In the genomic region with DNA sequence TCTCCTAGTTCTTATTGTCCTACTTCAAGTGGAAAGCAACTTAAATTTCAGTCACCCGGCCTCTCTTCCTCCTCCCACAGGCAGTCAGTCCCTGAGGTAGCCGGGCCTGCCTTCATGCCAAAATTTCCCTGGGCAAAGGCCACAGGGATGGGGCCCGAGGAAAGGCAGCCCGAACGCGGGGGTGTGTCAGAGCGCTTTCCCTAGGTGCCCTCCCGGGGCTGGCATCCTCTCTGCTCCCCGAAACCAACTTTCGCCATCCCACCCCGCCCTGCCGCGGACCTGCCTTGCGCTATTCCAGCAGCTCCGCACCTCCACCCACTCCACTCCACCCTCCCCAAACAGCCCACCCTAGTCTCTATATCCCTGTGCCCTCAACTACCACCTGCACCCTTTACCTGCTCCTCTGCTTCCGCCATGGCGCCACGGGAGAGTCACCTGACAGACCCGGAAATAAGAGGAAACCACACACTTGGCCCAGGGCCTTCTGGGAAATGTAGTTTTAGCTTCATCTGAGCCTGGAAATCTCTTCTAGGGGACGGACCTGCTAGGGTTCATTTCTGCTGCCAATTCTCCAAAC, we compare ENCODE assay signal across 8 cellular contexts. TPM values are rescaled to one million over a fixed set of nuclear protein-coding genes. Genes with fewer than 3 reads are reported as not detected.
DNase-seq lines count a peak whose midpoint lies in the region; ATAC-seq and TF ChIP-seq lines count a peak whose summit lies in the region.

A gene (minus strand): TSS at position 433 of the 577 bp plus-strand sequence. CDS start 17 bp downstream, at position 416.

- H3K4me3 ChIP-seq in Peyer's patch, result peak within 1 kb of the TSS; percentile 67 to 98 (median 86)
- H3K4me3 ChIP-seq in fibroblast of lung (replicated peaks in 1 of 4; ENCODE audit: control extremely low read depth in 1 of 4, insufficient read depth in 1 of 4, low read depth in 3 of 4, low read length in 4 of 4), result peak within 1 kb of the TSS; percentile 63 to 98 (median 86)

- DNase-seq in DMS53 (lab: John Stamatoyannopoulos, UW) (peak; percentile 91), HuH-7.5 (ENCODE audit: low spot score) (peak; percentile 74), Peyer's patch (peak; percentile 81 to 94 (median 85)), activated T-helper 1 cell treated with Interleukin-2 at 50 U/mL for 16 hours (ENCODE audit: low read depth) (peak; percentile 63), fibroblast of lung (ENCODE audit: low read depth in 2 of 2) (peak; percentile 69 to 72)
- peak; percentile 57 to 91 (median 80) for DNase-seq in naive thymus-derived CD8-positive, alpha-beta T cell
- peak; percentile 64 for DNase-seq in stimulated activated naive B cell treated with anti-CD40 and anti-IgM and Interleukin-4, amounts not matched to agents 10 μg/mL and 1 μg/mL and 100 μg/mL, for 72 hours

- POLR2A ChIA-PET in naive thymus-derived CD8-positive, alpha-beta T cell (lab: Charles Lee), result interaction anchor here (0.7 kb wide), 1 partner anchor 1794 kb away, joined by 3 read pairs; no protein-coding TSS in a partner anchor

- H2AFZ ChIP-seq in fibroblast of lung (ENCODE audit: low read length), result peak within 1 kb of the TSS; percentile 89

- H3K27ac Mint-ChIP-seq in naive thymus-derived CD8-positive, alpha-beta T cell, result peak within 1 kb of the TSS; percentile 87 to 98 (median 94)
- H3K27ac Mint-ChIP-seq in stimulated activated naive B cell treated with anti-CD40 and anti-IgM and Interleukin-4, amounts not matched to agents 10 μg/mL and 1 μg/mL and 100 μg/mL, for 72 hours, result peak within 1 kb of the TSS; percentile 95

- no peaks in the 10 kb centered on the region for H3K9me3 ChIP-seq in Peyer's patch
- no peaks in the 10 kb centered on the region for H3K9me3 ChIP-seq in fibroblast of lung (ENCODE audit: control insufficient read depth, insufficient read depth, low read depth, low read length)

- H3K4me2 ChIP-seq in fibroblast of lung (ENCODE audit: extremely low read depth, insufficient read depth, low read length), result peak within 1 kb of the TSS; percentile 71

- H3K4me1 Mint-ChIP-seq in naive thymus-derived CD8-positive, alpha-beta T cell, result peaks cover 16 to 45% (median 37%) of the 10 kb centered on the region in 4 donors
- peaks cover 17 to 45% of the 10 kb centered on the region in 2 donors for H3K4me1 Mint-ChIP-seq in stimulated activated naive B cell treated with anti-CD40 and anti-IgM and Interleukin-4, amounts not matched to agents 10 μg/mL and 1 μg/mL and 100 μg/mL, for 72 hours

- H3K4me3 Mint-ChIP-seq in naive thymus-derived CD8-positive, alpha-beta T cell, result peak within 1 kb of the TSS; percentile 94 to 100 (median 96)
- H3K4me3 Mint-ChIP-seq in stimulated activated naive B cell treated with anti-CD40 and anti-IgM and Interleukin-4, amounts not matched to agents 10 μg/mL and 1 μg/mL and 100 μg/mL, for 72 hours, result peak within 1 kb of the TSS; percentile 96 to 98

- peaks cover 0 to 14% (median 0%) of the 10 kb centered on the region in 4 donors for H3K4me1 ChIP-seq in Peyer's patch
- H3K4me1 ChIP-seq in fibroblast of lung (ENCODE audit: control insufficient read depth, extremely low read depth, insufficient read depth, low read length), result no peaks in the 10 kb centered on the region

- peak in 1 of 2 donors; percentile 43 for TF ChIP-seq POLR2A in Peyer's patch (IDR thresholded peaks at IDR 0.05)

- no peaks in the 10 kb centered on the region for H3K36me3 ChIP-seq in Peyer's patch
- H3K36me3 ChIP-seq in fibroblast of lung (ENCODE audit: control insufficient read depth, insufficient read depth, low read length), result no peaks in the 10 kb centered on the region

- no peaks in the 10 kb centered on the region for H3K27me3 ChIP-seq in Peyer's patch
- no peaks in the 10 kb centered on the region for H3K27me3 ChIP-seq in fibroblast of lung (ENCODE audit: control insufficient read depth, insufficient read depth, low read length)

- peak within 1 kb of the TSS; percentile 50 to 76 (median 62) for H3K27ac ChIP-seq in Peyer's patch
- peak within 1 kb of the TSS; percentile 34 for H3K27ac ChIP-seq in fibroblast of lung (ENCODE audit: insufficient read depth, low read length)

- H3K27me3 Mint-ChIP-seq in naive thymus-derived CD8-positive, alpha-beta T cell, result no peaks in the 10 kb centered on the region
- H3K27me3 Mint-ChIP-seq in stimulated activated naive B cell treated with anti-CD40 and anti-IgM and Interleukin-4, amounts not matched to agents 10 μg/mL and 1 μg/mL and 100 μg/mL, for 72 hours, result no peaks in the 10 kb centered on the region

- no peak for TF ChIP-seq CTCF in Peyer's patch (IDR thresholded peaks at IDR 0.05)
- TF ChIP-seq CTCF in fibroblast of lung (conservative IDR thresholded peaks at IDR 0.05 in 1 of 2, IDR thresholded peaks at IDR 0.05 in 1 of 2; ENCODE audit: low read depth in 1 of 2, low read length in 2 of 2), result no peak

- peaks cover 2% of the 10 kb centered on the region for H3K79me2 ChIP-seq in fibroblast of lung (ENCODE audit: control insufficient read depth, insufficient read depth, low read length)

- ATAC-seq in GM21528 (IDR thresholded peaks at IDR 0.05; ENCODE audit: low FRiP score, unreplicated experiment), result peak; percentile 94
- peak; percentile 99 for ATAC-seq in naive thymus-derived CD8-positive, alpha-beta T cell
- peak; percentile 97 for ATAC-seq in stimulated activated naive B cell treated with anti-CD40 and anti-IgM and Interleukin-4, amounts not matched to agents 10 μg/mL and 1 μg/mL and 100 μg/mL, for 72 hours (replicated peaks)

- H3K9ac ChIP-seq in fibroblast of lung (ENCODE audit: insufficient read depth, low read length), result peak within 1 kb of the TSS; percentile 65

- no peaks in the 10 kb centered on the region for H3K36me3 Mint-ChIP-seq in naive thymus-derived CD8-positive, alpha-beta T cell
- H3K36me3 Mint-ChIP-seq in stimulated activated naive B cell treated with anti-CD40 and anti-IgM and Interleukin-4, amounts not matched to agents 10 μg/mL and 1 μg/mL and 100 μg/mL, for 72 hours, result peaks cover 0 to 1% of the 10 kb centered on the region in 2 donors

- H4K20me1 ChIP-seq in fibroblast of lung (ENCODE audit: control insufficient read depth, extremely low read depth, insufficient read depth, low read length), result no peaks in the 10 kb centered on the region

- H3K9me3 Mint-ChIP-seq in naive thymus-derived CD8-positive, alpha-beta T cell, result no peaks in the 10 kb centered on the region
- H3K9me3 Mint-ChIP-seq in stimulated activated naive B cell treated with anti-CD40 and anti-IgM and Interleukin-4, amounts not matched to agents 10 μg/mL and 1 μg/mL and 100 μg/mL, for 72 hours, result no peaks in the 10 kb centered on the region

RNA-seq across cellular contexts. Expression of the gene that starts here (rescaled TPM):
- total RNA-seq in Peyer's patch, result 100 to 1,000 TPM in 1 of 4 donors, 10 to 100 TPM in 3; 26.4 to 116 (median 41.3) TPM
- total RNA-seq in fibroblast of lung, result 66.7 and 91.9 TPM in 2 replicates
- 36.9 and 55.5 TPM in 2 replicates for polyA plus RNA-seq in fibroblast of lung
- 34.6 and 50.3 TPM in 2 replicates for polyA plus RNA-seq in fibroblast of lung (2012)
- 9.4 and 21.7 TPM in 2 replicates for polyA minus RNA-seq in fibroblast of lung (ENCODE audit: low replicate concordance)
- total RNA-seq in naive thymus-derived CD8-positive, alpha-beta T cell, result 10 to 100 TPM; 57.7 to 66.0 TPM
- polyA plus RNA-seq in naive thymus-derived CD8-positive, alpha-beta T cell, result 10 to 100 TPM; 33.3 to 43.2 (median 35.0) TPM

Comparison
In these comparisons a context has a peak if more than half of its experiments do, and no peak if none do; other contexts are left out.
1. Peak in every context shown above with its lines: DNase-seq, ATAC-seq, H3K4me3 ChIP-seq and H3K27ac ChIP-seq.